Comparison of ENCODE assay signal across 8 cellular contexts in genomic region chr11:78039919-78040671, GRCh38. TPM values are rescaled to one million over a fixed set of nuclear protein-coding genes. Genes with fewer than 3 reads are reported as not detected.
A peak's percentile ranks its signal among the peaks of the same experiment; 100 is the strongest.
DNase-seq lines count a peak whose midpoint lies in the region; ATAC-seq and TF ChIP-seq lines count a peak whose summit lies in the region.

No MANE protein-coding gene starts in this region.

- H3K4me1 ChIP-seq in PC-3 (ENCODE audit: insufficient read depth, low read length): peaks cover 29% of the 10 kb centered on the region

- no peaks in the 10 kb centered on the region for H3K27me3 ChIP-seq in GM06990 (replicated peaks; ENCODE audit: control insufficient read depth, insufficient read depth, low read length)
- no peaks in the 10 kb centered on the region for H3K27me3 ChIP-seq in PC-3 (ENCODE audit: low read length)

- peak overlapping the region; percentile 88 for H3K27ac ChIP-seq in PC-3 (ENCODE audit: low read length)

- H3K4me2 ChIP-seq in PC-3 (ENCODE audit: low read length): peak overlapping the region; percentile 78

- H3K4me3 Mint-ChIP-seq in brain: peak overlapping the region in 4 of 5 experiments; percentile 21 to 65 (median 40)

- BruUV-seq in PC-3 (replicated peaks; lab: Mats Ljungman, UMichigan): no TSS peak

- POLR2A ChIA-PET in PC-3 (lab: Charles Lee; ENCODE audit: unreplicated experiment): no interaction called here

- H3F3A ChIP-seq in PC-3 (ENCODE audit: low read length, unreplicated experiment): no peaks in the 10 kb centered on the region

- no peaks in the 10 kb centered on the region for H3K36me3 Mint-ChIP-seq in brain

- no peaks in the 10 kb centered on the region for H3K9me2 ChIP-seq in PC-3 (replicated peaks; ENCODE audit: low read length)

- peaks cover 0 to 4% (median 0%) of the 10 kb centered on the region in 5 experiments for H3K9me3 Mint-ChIP-seq in brain

- in situ Hi-C loops in ACHN (cut with HindIII; ENCODE audit: low pct_ligation_motif_present, low pct_unique_long_range_greater_than_20kb, low sequenced_read_pairs): no loop called here

- peak overlapping the region; percentile 59 to 97 (median 94) for H3K27ac Mint-ChIP-seq in brain

- H4K20me1 ChIP-seq in PC-3 (ENCODE audit: low read length): no peaks in the 10 kb centered on the region

- peak overlapping the region; percentile 95 for H2AFZ ChIP-seq in PC-3 (ENCODE audit: low read length)

- no peak for TF ChIP-seq CTCF in GM06990 (IDR thresholded peaks at IDR 0.05; ENCODE audit: insufficient read depth, low read length, poor library complexity, severe bottlenecking)
- TF ChIP-seq CTCF in PC-3 (conservative IDR thresholded peaks at IDR 0.05; ENCODE audit: low read depth, low read length): no peak
- TF ChIP-seq CTCF in brain (conservative IDR thresholded peaks at IDR 0.05): no peak

- no peaks in the 10 kb centered on the region for H3K36me3 ChIP-seq in GM06990 (ENCODE audit: control insufficient read depth, insufficient read depth, low read length)
- no peaks in the 10 kb centered on the region for H3K36me3 ChIP-seq in PC-3 (ENCODE audit: low read depth, low read length)

- DNase-seq in ACHN (peak; percentile 74), GM06990 (ENCODE audit: extremely low read depth, insufficient read length) (peak; percentile 45), PC-3 (peak; percentile 91), left kidney (ENCODE audit: low read depth, low spot score) (peak; percentile 85)
- peak; percentile 39 to 40 for DNase-seq in stimulated activated CD8-positive, alpha-beta memory T cell treated with anti-CD3 and anti-CD28 coated beads, Interleukin-2, amount 100 ng/mL, for 48 hours (ENCODE audit: low read depth in 2 of 2)

- H3K9me3 ChIP-seq in PC-3 (ENCODE audit: low read length): no peaks in the 10 kb centered on the region

- no peaks in the 10 kb centered on the region for H3K27me3 Mint-ChIP-seq in brain

- H3K4me3 ChIP-seq in GM06990 (replicated peaks; ENCODE audit: low read depth, low read length) (peak overlapping the region; percentile 23; the same call in 1 of the 2 replicates), PC-3 (ENCODE audit: low read length) (peak overlapping the region; percentile 55)

- peaks cover 56% of the 10 kb centered on the region for H3K4me1 Mint-ChIP-seq in brain

- ATAC-seq in HG03196 (IDR thresholded peaks at IDR 0.05; ENCODE audit: unreplicated experiment): peak; percentile 66
- peak; percentile 70 for ATAC-seq in PC-3
- no peak for ATAC-seq in HG03280 (IDR thresholded peaks at IDR 0.05; ENCODE audit: unreplicated experiment)

- peak overlapping the region; percentile 67 for H3K9ac ChIP-seq in PC-3 (ENCODE audit: low read length)

- CTCF ChIA-PET in PC-3 (lab: Charles Lee): interaction anchor here (0.6 kb wide), 2 partner anchors 38 to 1011 kb away, joined by 4 read pairs; no protein-coding TSS in a partner anchor

- intact Hi-C loops in PC-3 (cut with micrococcal nuclease): no loop called here

- H3K79me2 ChIP-seq in PC-3 (ENCODE audit: low read length): no peaks in the 10 kb centered on the region

RNA-seq across cellular contexts. Expression of gene KCTD14, which starts 17.0 kb away (rescaled TPM):
- 1.6 and 3.6 TPM in 2 replicates for total RNA-seq in PC-3 (2014; rRNA removed)
- polyA plus RNA-seq in brain (ENCODE audit: insufficient read depth, low read depth, low replicate concordance): 31.0 TPM

RNA-seq across cellular contexts. Expression of gene THRSP, which starts 23.6 kb away (rescaled TPM):
- not detected in 2 replicates for total RNA-seq in PC-3 (2014; rRNA removed)
- polyA plus RNA-seq in brain (ENCODE audit: insufficient read depth, low read depth, low replicate concordance): 1.4 TPM

RNA-seq across cellular contexts. Expression of gene NDUFC2, which starts 39.6 kb away (rescaled TPM):
- 304 and 322 TPM in 2 replicates for total RNA-seq in PC-3 (2014; rRNA removed)
- 335 TPM for polyA plus RNA-seq in brain (ENCODE audit: insufficient read depth, low read depth, low replicate concordance)

RNA-seq across cellular contexts. Expression of gene INTS4, which starts 45.6 kb away (rescaled TPM):
- total RNA-seq in PC-3 (2014; rRNA removed): 42.2 and 50.8 TPM in 2 replicates
- polyA plus RNA-seq in brain (ENCODE audit: insufficient read depth, low read depth, low replicate concordance): 27.7 TPM

Comparison
In these comparisons a context has a peak if more than half of its experiments do, and no peak if none do; other contexts are left out.
1. DNase-seq: peak in every context shown above with its lines; median percentile 91 in PC-3; 85 in left kidney; 74 in ACHN; 45 in GM06990; 40 in stimulated activated CD8-positive, alpha-beta memory T cell treated with anti-CD3 and anti-CD28 coated beads, Interleukin-2, amount 100 ng/mL, for 48 hours.